2 cellular contexts compared by ENCODE assay signal in genomic region chr22:50171965-50172421, GRCh38.
TF ChIP-seq lines count a peak whose summit lies in the region.

No MANE protein-coding gene starts in this region.

TF ChIP-seq in GM23338, 12 proteins besides CTCF, POLR2A, EP300 and RAD21:
- TF ChIP-seq ZNF114 (CRISPR knock-in tag; IDR thresholded peaks at IDR 0.05) (no peak), ZNF462 (CRISPR knock-in tag; IDR thresholded peaks at IDR 0.05) (no peak), JUNB (IDR thresholded peaks at IDR 0.05; ENCODE audit: unreplicated experiment) (no peak), NANOG (IDR thresholded peaks at IDR 0.05; ENCODE audit: borderline replicate concordance) (no peak), CREB1 (CRISPR knock-in tag; IDR thresholded peaks at IDR 0.05; ENCODE audit: low read depth) (no peak), ZNF331 (CRISPR knock-in tag; IDR thresholded peaks at IDR 0.05; ENCODE audit: low read depth) (no peak), EZH2phosphoT487 (IDR thresholded peaks at IDR 0.05; ENCODE audit: unreplicated experiment) (no peak), STAT1 (IDR thresholded peaks at IDR 0.05; ENCODE audit: unreplicated experiment) (no peak), ETS1 (IDR thresholded peaks at IDR 0.05) (no peak), EZH2 (IDR thresholded peaks at IDR 0.05; ENCODE audit: low read depth, unreplicated experiment) (no peak), REST (IDR thresholded peaks at IDR 0.05; ENCODE audit: unreplicated experiment) (no peak), POLR2AphosphoS5 (IDR thresholded peaks at IDR 0.05; ENCODE audit: low read depth) (no peak)

TF ChIP-seq in H1, 55 proteins besides CTCF, POLR2A, EP300 and RAD21:
- TF ChIP-seq TCF12 (IDR thresholded peaks at IDR 0.05; ENCODE audit: low read depth, low read length) (no peak), SIRT6 (IDR thresholded peaks at IDR 0.05; ENCODE audit: low read length) (no peak), CREB1 (IDR thresholded peaks at IDR 0.05) (no peak), RXRA (IDR thresholded peaks at IDR 0.05; ENCODE audit: insufficient read depth, low read depth, low read length) (no peak), TBP (IDR thresholded peaks at IDR 0.05; ENCODE audit: low read depth, low read length) (no peak), BRCA1 (IDR thresholded peaks at IDR 0.05; ENCODE audit: low read depth, low read length) (no peak), POLR2AphosphoS5 (IDR thresholded peaks at IDR 0.05; ENCODE audit: low read depth, low read length) (no peak), BACH1 (IDR thresholded peaks at IDR 0.05; ENCODE audit: low read length) (no peak), ZNF274 (IDR thresholded peaks at IDR 0.05; ENCODE audit: borderline replicate concordance, extremely low read depth, low read length) (no peak), YY1 (IDR thresholded peaks at IDR 0.05; ENCODE audit: low read depth, low read length) (no peak), KDM4A (IDR thresholded peaks at IDR 0.05; ENCODE audit: low read depth, low read length, severe bottlenecking) (no peak), JUND (IDR thresholded peaks at IDR 0.05; ENCODE audit: low read length) (no peak), CHD7 (IDR thresholded peaks at IDR 0.05; ENCODE audit: insufficient replicate concordance, low read length) (no peak), ATF3 (IDR thresholded peaks at IDR 0.05; ENCODE audit: insufficient read depth, low read depth, low read length) (no peak)
